Comparison of ENCODE assay signal across 25 cellular contexts in genomic region chr2:58614259-58614658, GRCh38.
A peak's percentile ranks its signal among the peaks of the same experiment; 100 is the strongest.
DNase-seq lines count a peak whose midpoint lies in the region; ATAC-seq and TF ChIP-seq lines count a peak whose summit lies in the region.
"Had no signal": no experiment of that assay in that cellular context is flagged by ENCODE, and none has a peak within 500 bp of the region (broad histone marks: within the 10 kb centered on the region; RNA-seq: fewer than 3 reads in every experiment).

No MANE protein-coding gene starts in this region.

- H3K79me2 ChIP-seq in OCI-LY3 (ENCODE audit: low read length): no peaks in the 10 kb centered on the region

- no peaks in the 10 kb centered on the region for H3K27me3 ChIP-seq in OCI-LY3 (ENCODE audit: low read depth, low read length)
- H3K27me3 ChIP-seq: body of pancreas, colonic mucosa, foreskin keratinocyte had no signal

- intact Hi-C loops in activated T-helper 1 cell treated with anti-CD3 and anti-CD28 coated beads, Interleukin-12 subunit alpha, Interleukin-12 subunit beta, Interleukin-2, Interleukin-4 antibody, amounts not matched to agents 30 ng/mL and 10 ng/mL and 1 ng/mL, durations not matched to agents 14 hours and 24 hours and 36 hours (cut with micrococcal nuclease): no loop called here

- TF ChIP-seq CTCF in LNCaP clone FGC (IDR thresholded peaks at IDR 0.05; ENCODE audit: control insufficient read depth, extremely low read depth, insufficient read depth) (no peak), OCI-LY3 (IDR thresholded peaks at IDR 0.05; ENCODE audit: low read depth, low read length) (no peak), fibroblast of villous mesenchyme (IDR thresholded peaks at IDR 0.05; ENCODE audit: insufficient read depth, low read depth, low read length) (no peak)

- H3K9me3 Mint-ChIP-seq in activated T-helper 1 cell treated with anti-CD3 and anti-CD28 coated beads, Interleukin-12 subunit alpha, Interleukin-12 subunit beta, Interleukin-2, Interleukin-4 antibody, amounts not matched to agents 30 ng/mL and 10 ng/mL and 1 ng/mL, durations not matched to agents 14 hours and 24 hours and 36 hours: no peaks in the 10 kb centered on the region
- H3K9me3 Mint-ChIP-seq in activated naive CD8-positive, alpha-beta T cell treated with anti-CD3 and anti-CD28 coated beads, Interleukin-2, amount 50 U/mL, for 24 hours: no peaks in the 10 kb centered on the region
- H3K9me3 Mint-ChIP-seq: activated naive CD8-positive, alpha-beta T cell treated with anti-CD3 and anti-CD28 coated beads for 36 hours; activated T-helper 17 cell treated with anti-CD3 and anti-CD28 coated beads, Interleukin-2, amount 50 U/mL, for 72 hours; CD8-positive, alpha-beta T cell; H9; naive thymus-derived CD8-positive, alpha-beta T cell had no signal

- peak; percentile 71 for DNase-seq in DMS79 (lab: John Stamatoyannopoulos, UW)
- peak; percentile 81 for DNase-seq in LNCaP clone FGC (ENCODE audit: low read depth)
- peak; percentile 37 for DNase-seq in fibroblast of villous mesenchyme (ENCODE audit: low read depth)
- no peak for DNase-seq in activated T-helper 1 cell treated with anti-CD3 and anti-CD28 coated beads, Interleukin-12 subunit alpha, Interleukin-12 subunit beta, Interleukin-2, Interleukin-4 antibody, amounts not matched to agents 30 ng/mL and 10 ng/mL and 1 ng/mL, durations not matched to agents 14 hours and 24 hours and 36 hours (ENCODE audit: low spot score)
- DNase-seq in activated CD4-positive, alpha-beta T cell treated with anti-CD3 and anti-CD28 coated beads, Interleukin-2, amount 50 U/mL, for 48 hours: no peak
- DNase-seq in cerebellar nuclear complex (lab: John Stamatoyannopoulos, UW): no peak
- no peak for DNase-seq in activated naive CD8-positive, alpha-beta T cell treated with anti-CD3 and anti-CD28 coated beads, Interleukin-2, amount 50 U/mL, for 24 hours
- DNase-seq: activated CD4-positive, alpha-beta T cell treated with anti-CD3 and anti-CD28 coated beads for 36 hours; activated CD8-positive, alpha-beta memory T cell treated with anti-CD3 and anti-CD28 coated beads, Interleukin-2, amount 10 ng/mL, durations not matched to agents 7 days and 5 days; activated naive CD8-positive, alpha-beta T cell treated with anti-CD3 and anti-CD28 coated beads for 36 hours; body of pancreas; CD8-positive, alpha-beta T cell; colonic mucosa; foreskin keratinocyte; H9; hippocampal formation; mesendoderm; naive thymus-derived CD8-positive, alpha-beta T cell; NCI-H1092 treated with DMSO at 0.1 percent for 48 hours; NCI-H526 treated with DMSO at 0.1 percent for 48 hours; stimulated activated CD4-positive, alpha-beta T cell treated with anti-CD3 and anti-CD28 coated beads, Interleukin-1b, Interleukin-23, amount 100 ng/mL, for 48 hours; stimulated activated naive CD4-positive, alpha-beta T cell had no signal

- no peak overlapping the region for H3K27ac Mint-ChIP-seq in activated T-helper 1 cell treated with anti-CD3 and anti-CD28 coated beads, Interleukin-12 subunit alpha, Interleukin-12 subunit beta, Interleukin-2, Interleukin-4 antibody, amounts not matched to agents 30 ng/mL and 10 ng/mL and 1 ng/mL, durations not matched to agents 14 hours and 24 hours and 36 hours
- H3K27ac Mint-ChIP-seq in activated naive CD8-positive, alpha-beta T cell treated with anti-CD3 and anti-CD28 coated beads, Interleukin-2, amount 50 U/mL, for 24 hours: no peak overlapping the region
- H3K27ac Mint-ChIP-seq: activated CD4-positive, alpha-beta T cell treated with anti-CD3 and anti-CD28 coated beads for 36 hours; activated CD8-positive, alpha-beta memory T cell treated with anti-CD3 and anti-CD28 coated beads, Interleukin-2, amount 10 ng/mL, durations not matched to agents 7 days and 5 days; activated naive CD8-positive, alpha-beta T cell treated with anti-CD3 and anti-CD28 coated beads for 36 hours; activated T-helper 17 cell treated with anti-CD3 and anti-CD28 coated beads, Interleukin-2, amount 50 U/mL, for 72 hours; CD8-positive, alpha-beta T cell; H9; naive thymus-derived CD8-positive, alpha-beta T cell had no signal

- H3K9ac ChIP-seq in OCI-LY3 (ENCODE audit: low read length): no peak overlapping the region

- no peaks in the 10 kb centered on the region for H3K4me1 Mint-ChIP-seq in activated T-helper 1 cell treated with anti-CD3 and anti-CD28 coated beads, Interleukin-12 subunit alpha, Interleukin-12 subunit beta, Interleukin-2, Interleukin-4 antibody, amounts not matched to agents 30 ng/mL and 10 ng/mL and 1 ng/mL, durations not matched to agents 14 hours and 24 hours and 36 hours (ENCODE audit: low read depth)
- H3K4me1 Mint-ChIP-seq in activated naive CD8-positive, alpha-beta T cell treated with anti-CD3 and anti-CD28 coated beads, Interleukin-2, amount 50 U/mL, for 24 hours: no peaks in the 10 kb centered on the region
- H3K4me1 Mint-ChIP-seq: activated CD4-positive, alpha-beta T cell treated with anti-CD3 and anti-CD28 coated beads for 36 hours; activated CD8-positive, alpha-beta memory T cell treated with anti-CD3 and anti-CD28 coated beads, Interleukin-2, amount 10 ng/mL, durations not matched to agents 7 days and 5 days; activated T-helper 17 cell treated with anti-CD3 and anti-CD28 coated beads, Interleukin-2, amount 50 U/mL, for 72 hours had no signal

- H3K27me3 Mint-ChIP-seq in activated T-helper 1 cell treated with anti-CD3 and anti-CD28 coated beads, Interleukin-12 subunit alpha, Interleukin-12 subunit beta, Interleukin-2, Interleukin-4 antibody, amounts not matched to agents 30 ng/mL and 10 ng/mL and 1 ng/mL, durations not matched to agents 14 hours and 24 hours and 36 hours (ENCODE audit: insufficient read depth): peaks cover 2% of the 10 kb centered on the region
- H3K27me3 Mint-ChIP-seq in activated naive CD8-positive, alpha-beta T cell treated with anti-CD3 and anti-CD28 coated beads, Interleukin-2, amount 50 U/mL, for 24 hours: peaks cover 2% of the 10 kb centered on the region
- H3K27me3 Mint-ChIP-seq: activated CD8-positive, alpha-beta memory T cell treated with anti-CD3 and anti-CD28 coated beads, Interleukin-2, amount 10 ng/mL, durations not matched to agents 7 days and 5 days; activated T-helper 17 cell treated with anti-CD3 and anti-CD28 coated beads, Interleukin-2, amount 50 U/mL, for 72 hours had no signal

- H3K9me3 ChIP-seq in OCI-LY3 (ENCODE audit: insufficient read depth, low read length): no peaks in the 10 kb centered on the region
- H3K9me3 ChIP-seq: body of pancreas, colonic mucosa had no signal

- no peaks in the 10 kb centered on the region for H3K4me1 ChIP-seq in OCI-LY3 (ENCODE audit: low read length)
- H3K4me1 ChIP-seq: colonic mucosa had no signal

- H2AFZ ChIP-seq in OCI-LY3 (ENCODE audit: low read depth, low read length): peak overlapping the region; percentile 50; the same call in 1 of the 2 replicates

- no peak overlapping the region for H3K4me3 Mint-ChIP-seq in activated T-helper 1 cell treated with anti-CD3 and anti-CD28 coated beads, Interleukin-12 subunit alpha, Interleukin-12 subunit beta, Interleukin-2, Interleukin-4 antibody, amounts not matched to agents 30 ng/mL and 10 ng/mL and 1 ng/mL, durations not matched to agents 14 hours and 24 hours and 36 hours
- no peak overlapping the region for H3K4me3 Mint-ChIP-seq in activated naive CD8-positive, alpha-beta T cell treated with anti-CD3 and anti-CD28 coated beads, Interleukin-2, amount 50 U/mL, for 24 hours
- H3K4me3 Mint-ChIP-seq: activated CD4-positive, alpha-beta T cell treated with anti-CD3 and anti-CD28 coated beads for 36 hours; activated CD8-positive, alpha-beta memory T cell treated with anti-CD3 and anti-CD28 coated beads, Interleukin-2, amount 10 ng/mL, durations not matched to agents 7 days and 5 days; activated naive CD8-positive, alpha-beta T cell treated with anti-CD3 and anti-CD28 coated beads for 36 hours; activated T-helper 17 cell treated with anti-CD3 and anti-CD28 coated beads, Interleukin-2, amount 50 U/mL, for 72 hours; CD8-positive, alpha-beta T cell; H9 had no signal

- no peaks in the 10 kb centered on the region for H4K20me1 ChIP-seq in OCI-LY3 (ENCODE audit: insufficient read depth, low read length)

- no peaks in the 10 kb centered on the region for H3K36me3 ChIP-seq in OCI-LY3 (replicated peaks; ENCODE audit: low read depth, low read length)
- H3K36me3 ChIP-seq: colonic mucosa had no signal

- no peak overlapping the region for H3K4me3 ChIP-seq in LNCaP clone FGC (ENCODE audit: low read depth, low read length)
- H3K4me3 ChIP-seq in OCI-LY3 (ENCODE audit: low read length): no peak overlapping the region
- H3K4me3 ChIP-seq in fibroblast of villous mesenchyme (ENCODE audit: low read depth, low read length): no peak overlapping the region
- H3K4me3 ChIP-seq: body of pancreas, colonic mucosa had no signal

- no peak for ATAC-seq in activated naive CD8-positive, alpha-beta T cell treated with anti-CD3 and anti-CD28 coated beads, Interleukin-2, amount 50 U/mL, for 24 hours
- ATAC-seq: activated CD4-positive, alpha-beta T cell treated with anti-CD3 and anti-CD28 coated beads for 36 hours; activated CD8-positive, alpha-beta memory T cell treated with anti-CD3 and anti-CD28 coated beads, Interleukin-2, amount 10 ng/mL, durations not matched to agents 7 days and 5 days; activated T-helper 17 cell treated with anti-CD3 and anti-CD28 coated beads, Interleukin-2, amount 50 U/mL, for 72 hours; body of pancreas; CD8-positive, alpha-beta T cell; foreskin keratinocyte; naive thymus-derived CD8-positive, alpha-beta T cell had no signal

- H3K27ac ChIP-seq in OCI-LY3 (ENCODE audit: low read length): no peak overlapping the region
- H3K27ac ChIP-seq: body of pancreas, colonic mucosa, foreskin keratinocyte, HL-60 had no signal

- no peak overlapping the region for H3K4me2 ChIP-seq in OCI-LY3 (ENCODE audit: low read length)

- H3K36me3 Mint-ChIP-seq in activated T-helper 1 cell treated with anti-CD3 and anti-CD28 coated beads, Interleukin-12 subunit alpha, Interleukin-12 subunit beta, Interleukin-2, Interleukin-4 antibody, amounts not matched to agents 30 ng/mL and 10 ng/mL and 1 ng/mL, durations not matched to agents 14 hours and 24 hours and 36 hours (ENCODE audit: low read depth): no peaks in the 10 kb centered on the region
- H3K36me3 Mint-ChIP-seq in activated naive CD8-positive, alpha-beta T cell treated with anti-CD3 and anti-CD28 coated beads, Interleukin-2, amount 50 U/mL, for 24 hours (ENCODE audit: low read depth): no peaks in the 10 kb centered on the region
- H3K36me3 Mint-ChIP-seq: activated CD8-positive, alpha-beta memory T cell treated with anti-CD3 and anti-CD28 coated beads, Interleukin-2, amount 10 ng/mL, durations not matched to agents 7 days and 5 days; activated naive CD8-positive, alpha-beta T cell treated with anti-CD3 and anti-CD28 coated beads for 36 hours; CD8-positive, alpha-beta T cell; naive thymus-derived CD8-positive, alpha-beta T cell had no signal

Comparison
In these comparisons a context has a peak if more than half of its experiments do, and no peak if none do; other contexts are left out.
1. DNase-seq: peak in DMS79 (single experiment), LNCaP clone FGC (single experiment) and fibroblast of villous mesenchyme (single experiment); none in activated T-helper 1 cell treated with anti-CD3 and anti-CD28 coated beads, Interleukin-12 subunit alpha, Interleukin-12 subunit beta, Interleukin-2, Interleukin-4 antibody, amounts not matched to agents 30 ng/mL and 10 ng/mL and 1 ng/mL, durations not matched to agents 14 hours and 24 hours and 36 hours (single experiment), activated CD4-positive, alpha-beta T cell treated with anti-CD3 and anti-CD28 coated beads, Interleukin-2, amount 50 U/mL, for 48 hours (0 of 2), cerebellar nuclear complex (0 of 2) and activated naive CD8-positive, alpha-beta T cell treated with anti-CD3 and anti-CD28 coated beads, Interleukin-2, amount 50 U/mL, for 24 hours (single experiment).